In genomic region chr7:6261699-6262098, GRCh38 we compare ENCODE assay signal across 35 cellular contexts. TPM values are rescaled to one million over a fixed set of nuclear protein-coding genes. Genes with fewer than 3 reads are reported as not detected.
DNase-seq lines count a peak whose midpoint lies in the region; ATAC-seq, FAIRE-seq and TF ChIP-seq lines count a peak whose summit lies in the region.
"Had no signal": no experiment of that assay in that cellular context is flagged by ENCODE, and none has a peak within 500 bp of the region (broad histone marks: within the 10 kb centered on the region; RNA-seq: fewer than 3 reads in every experiment).

No MANE protein-coding gene starts in this region.

- CTCF ChIA-PET in K562 (lab: Yijun Ruan, JAX; ENCODE audit: low intra/inter-chr PET ratio): no interaction called here

- TF ChIP-seq RAD21 in K562 (CRISPR knock-in tag; conservative IDR thresholded peaks at IDR 0.05 in 1 of 2, IDR thresholded peaks at IDR 0.05 in 1 of 2): no peak

- H3K4me3 ChIP-seq in left ventricle myocardium inferior: no peak overlapping the region
- H3K4me3 ChIP-seq in K562: no peak overlapping the region
- H3K4me3 ChIP-seq in tibial artery: no peak overlapping the region
- H3K4me3 ChIP-seq: A549, Peyer's patch, SJCRH30, smooth muscle cell, testis, uterus had no signal

- no peaks in the 10 kb centered on the region for H3K36me3 Mint-ChIP-seq in nephron (ENCODE audit: low read depth)
- H3K36me3 Mint-ChIP-seq: activated naive CD8-positive, alpha-beta T cell treated with anti-CD3 and anti-CD28 coated beads, Interleukin-2, amount 10 ng/mL, durations not matched to agents 7 days and 5 days; CD8-positive, alpha-beta T cell; natural killer cell treated with Interleukin-12 subunit alpha and Interleukin-12 subunit beta and Interleukin-15 and Interleukin-18, amount 100 ng/mL, for 72 hours had no signal

- peak overlapping the region in 2 of 3 experiments; percentile 9 to 49 for H3K27ac Mint-ChIP-seq in nephron
- H3K27ac Mint-ChIP-seq: activated naive CD8-positive, alpha-beta T cell treated with anti-CD3 and anti-CD28 coated beads, Interleukin-2, amount 10 ng/mL, durations not matched to agents 7 days and 5 days; dendritic cell treated with granulocyte-macrophage colony-stimulating factor and Interleukin-4, amounts not matched to agents 40 ng/mL and 50 ng/mL, for 4 days; endodermal cell; natural killer cell treated with Interleukin-12 subunit alpha and Interleukin-12 subunit beta and Interleukin-15 and Interleukin-18, amount 100 ng/mL, for 72 hours had no signal

- TF ChIP-seq CTCF in left ventricle myocardium inferior (IDR thresholded peaks at IDR 0.05; ENCODE audit: borderline replicate concordance): no peak
- no peak for TF ChIP-seq CTCF in K562 (IDR thresholded peaks at IDR 0.05 in 2 of 3, conservative IDR thresholded peaks at IDR 0.05 in 1 of 3; ENCODE audit: insufficient read depth in 2 of 3, low read depth in 1 of 3, low read length in 3 of 3)
- TF ChIP-seq CTCF in nephron (IDR thresholded peaks at IDR 0.05; ENCODE audit: unreplicated experiment in 3 of 3): no peak
- TF ChIP-seq CTCF in tibial artery (IDR thresholded peaks at IDR 0.05): no peak

- POLR2A ChIA-PET in K562 (lab: Yijun Ruan, JAX): interaction anchor here (3.5 kb wide), 1 partner anchor 14 kb away, joined by 15 read pairs; no protein-coding TSS in a partner anchor

- H4K20me1 ChIP-seq in K562 (replicated peaks; ENCODE audit: control insufficient read depth, insufficient read depth, low read length): 0 out of 2 replicates have a peak, but pooled peaks cover 3% of the 10 kb centered on the region

- H3K27ac ChIP-seq in left ventricle myocardium inferior (replicated peaks): peak overlapping the region; percentile 74
- no peak overlapping the region for H3K27ac ChIP-seq in K562 (ENCODE audit: extremely low read depth, low read depth, low read length)
- H3K27ac ChIP-seq in tibial artery: peak overlapping the region; percentile 72 to 77
- H3K27ac ChIP-seq: SJCRH30 had no signal

- in situ Hi-C loops in K562 (cut with MboI): no loop called here

- no TSS peak for BruUV-seq in K562 (replicated peaks; lab: Mats Ljungman, UMichigan)

- TF ChIP-seq EP300 in K562 (IDR thresholded peaks at IDR 0.05; ENCODE audit: low read length): no peak

- H3K4me3 Mint-ChIP-seq in nephron: no peak overlapping the region
- H3K4me3 Mint-ChIP-seq: activated naive CD8-positive, alpha-beta T cell treated with anti-CD3 and anti-CD28 coated beads, Interleukin-2, amount 10 ng/mL, durations not matched to agents 7 days and 5 days; CD8-positive, alpha-beta T cell; dendritic cell treated with granulocyte-macrophage colony-stimulating factor and Interleukin-4, amounts not matched to agents 40 ng/mL and 50 ng/mL, for 4 days; endodermal cell; natural killer cell treated with Interleukin-12 subunit alpha and Interleukin-12 subunit beta and Interleukin-15 and Interleukin-18, amount 100 ng/mL, for 72 hours had no signal

- no peaks in the 10 kb centered on the region for H3K9me3 Mint-ChIP-seq in nephron
- H3K9me3 Mint-ChIP-seq: activated naive CD8-positive, alpha-beta T cell treated with anti-CD3 and anti-CD28 coated beads, Interleukin-2, amount 10 ng/mL, durations not matched to agents 7 days and 5 days; CD8-positive, alpha-beta T cell; dendritic cell treated with granulocyte-macrophage colony-stimulating factor and Interleukin-4, amounts not matched to agents 40 ng/mL and 50 ng/mL, for 4 days; endodermal cell; natural killer cell treated with Interleukin-12 subunit alpha and Interleukin-12 subunit beta and Interleukin-15 and Interleukin-18, amount 100 ng/mL, for 72 hours had no signal

- H3K4me1 ChIP-seq in left ventricle myocardium inferior (peaks cover 90% of the 10 kb centered on the region), K562 (replicated peaks in 1 of 2; ENCODE audit: control insufficient read depth in 2 of 2, insufficient read depth in 2 of 2, low read length in 2 of 2) (peaks cover 7 to 19% of the 10 kb centered on the region in 2 experiments), tibial artery (peaks cover 0 to 62% (median 45%) of the 10 kb centered on the region in 4 donors)
- H3K4me1 ChIP-seq: uterus had no signal

- H3K9ac ChIP-seq in K562 (ENCODE audit: insufficient read depth in 1 of 2, low read depth in 2 of 2, low read length in 2 of 2): no peak overlapping the region

- H3K27me3 ChIP-seq in left ventricle myocardium inferior (ENCODE audit: low read depth): no peaks in the 10 kb centered on the region
- H3K27me3 ChIP-seq in K562 (ENCODE audit: control insufficient read depth in 2 of 2, insufficient read depth in 2 of 2, low read length in 2 of 2): no peaks in the 10 kb centered on the region
- H3K27me3 ChIP-seq in tibial artery: no peaks in the 10 kb centered on the region
- H3K27me3 ChIP-seq: Peyer's patch, SJCRH30, testis, uterus had no signal

- no peak overlapping the region for H2AFZ ChIP-seq in K562 (ENCODE audit: low read depth, low read length)

- no peak for ATAC-seq in Right ventricle myocardium superior (ENCODE audit: poor library complexity)
- no peak for ATAC-seq in K562
- no peak for ATAC-seq in HG02852 (IDR thresholded peaks at IDR 0.05; ENCODE audit: unreplicated experiment)
- no peak for ATAC-seq in GM18870 (IDR thresholded peaks at IDR 0.05; ENCODE audit: unreplicated experiment)
- ATAC-seq in HG02588 (IDR thresholded peaks at IDR 0.05; ENCODE audit: unreplicated experiment): no peak
- ATAC-seq: A549; CD8-positive, alpha-beta T cell; HepG2; natural killer cell treated with Interleukin-12 subunit alpha and Interleukin-12 subunit beta and Interleukin-15 and Interleukin-18, amount 100 ng/mL, for 72 hours had no signal

- H3K9me1 ChIP-seq in K562 (ENCODE audit: control insufficient read depth, insufficient read depth, low read length): no peaks in the 10 kb centered on the region

- FAIRE-seq in K562 (lab: Jason Lieb, UNC): no peak
- FAIRE-seq: A549, GM12891, keratinocyte had no signal

- peaks cover 64% of the 10 kb centered on the region for H3K79me2 ChIP-seq in K562 (ENCODE audit: control insufficient read depth, insufficient read depth, low read length)

- H3K36me3 ChIP-seq in left ventricle myocardium inferior: no peaks in the 10 kb centered on the region
- peaks cover 2% of the 10 kb centered on the region; the same call in 1 of the 3 replicates for H3K36me3 ChIP-seq in K562 (ENCODE audit: control insufficient read depth, insufficient read depth, low read length)
- H3K36me3 ChIP-seq in tibial artery: no peaks in the 10 kb centered on the region
- H3K36me3 ChIP-seq: Peyer's patch, SJCRH30, uterus had no signal

- DNase-seq in left ventricle myocardium inferior (no peak), Right ventricle myocardium superior (no peak), K562 (ENCODE audit: extremely low read depth in 1 of 4, low spot score in 3 of 4) (no peak), tibial artery (no peak)
- DNase-seq: activated CD4-positive, CD25-positive, alpha-beta regulatory T cell; activated gamma-delta T cell treated with Interleukin-2 at 50 U/mL for 16 hours; activated naive CD8-positive, alpha-beta T cell treated with anti-CD3 and anti-CD28 coated beads, Interleukin-2, amount 10 ng/mL, durations not matched to agents 7 days and 5 days; activated T-cell treated with anti-CD3 and anti-CD28 coated beads, Interleukin-2, amount 50 U/mL, for 48 hours; AML-193; caudate nucleus; CD8-positive, alpha-beta T cell; DMS153; endodermal cell; H7; MV-4-11; NCI-H1436 treated with DMSO at 0.1 percent for 48 hours; NCI-H2107; NCI-H748 treated with DMSO at 0.1 percent for 48 hours; Peyer's patch; SJCRH30; stimulated activated naive CD4-positive, alpha-beta T cell; T-helper 1 cell; testis; uterus had no signal

- no peak for TF ChIP-seq POLR2A in K562 (conservative IDR thresholded peaks at IDR 0.05)

- no peaks in the 10 kb centered on the region for H3K9me3 ChIP-seq in left ventricle myocardium inferior (replicated peaks)
- no peaks in the 10 kb centered on the region for H3K9me3 ChIP-seq in K562 (replicated peaks; ENCODE audit: control insufficient read depth, insufficient read depth, low read depth, low read length)
- H3K9me3 ChIP-seq in tibial artery: no peaks in the 10 kb centered on the region
- H3K9me3 ChIP-seq: A549, Peyer's patch, SJCRH30, testis, uterus had no signal

- 42% methylated on average over 2 of the region's 2 CpGs for WGBS in K562 (ENCODE audit: insufficient coverage, low coverage, missing lambda C conversion rate)

- no peaks in the 10 kb centered on the region for H3K27me3 Mint-ChIP-seq in nephron (ENCODE audit: low read depth)
- H3K27me3 Mint-ChIP-seq: dendritic cell treated with granulocyte-macrophage colony-stimulating factor and Interleukin-4, amounts not matched to agents 40 ng/mL and 50 ng/mL, for 4 days had no signal

- H3K4me2 ChIP-seq in K562 (ENCODE audit: insufficient read depth, low read length): no peak overlapping the region
- H3K4me2 ChIP-seq: A549, smooth muscle cell had no signal

- intact Hi-C loops in left ventricle myocardium inferior (cut with micrococcal nuclease): no loop called here
- intact Hi-C loops in Right ventricle myocardium superior (cut with DNase I): no loop called here
- intact Hi-C loops in K562 (cut with micrococcal nuclease): no loop called here
- intact Hi-C loops in tibial artery (cut with DNase I; ENCODE audit: low total_unique reads): no loop called here

- peaks cover 56% of the 10 kb centered on the region for H3K4me1 Mint-ChIP-seq in nephron

TF ChIP-seq in K562, 482 proteins besides CTCF, POLR2A, EP300 and RAD21 (continues in another document):
- TF ChIP-seq MAFG (tag; conservative IDR thresholded peaks at IDR 0.05) (no peak), ZNF217 (CRISPR knock-in tag; IDR thresholded peaks at IDR 0.05) (no peak)

RNA-seq across cellular contexts. Expression of gene CYTH3, which starts 10.7 kb away (rescaled TPM):
- total RNA-seq in left ventricle myocardium inferior: 25.5 TPM
- 25.6 TPM for total RNA-seq in Right ventricle myocardium superior
- 23.7 and 39.3 TPM in 2 replicates for total RNA-seq in K562 (2011; cell fraction: chromatin; rRNA removed; ENCODE audit: low replicate concordance)
- 19.7 and 23.5 TPM in 2 replicates for total RNA-seq in K562 (2011; cell fraction: nucleolus; rRNA removed)
- 22.3 and 24.9 TPM in 2 replicates for total RNA-seq in K562 (2011; cell fraction: nucleoplasm; rRNA removed)
- total RNA-seq in K562 (2014; rRNA removed): 8.8 and 14.3 TPM in 2 replicates
- total RNA-seq in K562 (2014; rRNA removed; fragmentation: Illumina TruSeq; extraction: Trizol): 7.4 and 8.4 TPM in 2 replicates
- total RNA-seq in K562 (2015; rRNA removed; fragmentation: Illumina TruSeq; extraction: Trizol): 11.5 TPM in 2 replicates
- 14.8 and 15.2 TPM in 2 replicates for total RNA-seq in K562 (2021)
- polyA plus RNA-seq in K562 (2011; rRNA removed): 11.4 and 16.2 TPM in 2 replicates
- polyA plus RNA-seq in K562 (2011; cell fraction: cytosol; rRNA removed): 13.6 and 14.6 TPM in 2 replicates
- polyA plus RNA-seq in K562 (2011; cell fraction: nucleus; rRNA removed): 43.6 and 45.1 TPM in 2 replicates
- polyA plus RNA-seq in K562 (2012): 11.3 and 12.8 TPM in 2 replicates
- polyA plus RNA-seq in K562 (2014; fragmentation: Illumina TruSeq; extraction: Trizol): 12.3 and 13.8 TPM in 2 replicates
- polyA plus RNA-seq in K562 (2014; fragmentation: Nextera tagmentation; extraction: Ambion mirVana): under 1 TPM; 0.25 to 0.42 TPM
- polyA plus RNA-seq in K562 (2014; rRNA removed): 13.8 and 17.0 TPM in 2 replicates
- polyA minus RNA-seq in K562 (2011; rRNA and poly(A)+ RNA removed): 5.5 and 6.4 TPM in 2 replicates
- polyA minus RNA-seq in K562 (2011; cell fraction: cytosol; rRNA and poly(A)+ RNA removed): 8.1 and 9.3 TPM in 2 replicates
- 9.8 and 12.1 TPM in 2 replicates for polyA minus RNA-seq in K562 (2011; cell fraction: nucleus; rRNA and poly(A)+ RNA removed)
